ENCODE assay signal across 8 cellular contexts in genomic region chr16:89711601-89712475, GRCh38. TPM values are rescaled to one million over a fixed set of nuclear protein-coding genes. Genes with fewer than 3 reads are reported as not detected.
A peak's percentile ranks its signal among the peaks of the same experiment; 100 is the strongest.
DNase-seq lines count a peak whose midpoint lies in the region; TF ChIP-seq lines count a peak whose summit lies in the region.

No MANE protein-coding gene starts in this region.

- peak overlapping the region; percentile 64 for H3K4me3 Mint-ChIP-seq in dendritic cell treated with granulocyte-macrophage colony-stimulating factor and Interleukin-4, amounts not matched to agents 40 ng/mL and 50 ng/mL, for 4 days

- TF ChIP-seq EP300 in suprapubic skin (IDR thresholded peaks at IDR 0.05): no peak

- peak overlapping the region; percentile 71 for H3K4me3 ChIP-seq in MM.1S (ENCODE audit: low read length)
- peak overlapping the region; percentile 57 for H3K4me3 ChIP-seq in mesodermal cell (ENCODE audit: extremely low read depth, insufficient read depth, low read length, poor library complexity, severe bottlenecking)
- peak overlapping the region; percentile 41 for H3K4me3 ChIP-seq in suprapubic skin

- no peaks in the 10 kb centered on the region for H3K4me1 ChIP-seq in MM.1S (ENCODE audit: low read length)
- no peaks in the 10 kb centered on the region for H3K4me1 ChIP-seq in mesodermal cell (ENCODE audit: control insufficient read depth, insufficient read depth, low read length, poor library complexity, severe bottlenecking)
- peaks cover 20% of the 10 kb centered on the region for H3K4me1 ChIP-seq in suprapubic skin

- no peaks in the 10 kb centered on the region for H3K9me3 ChIP-seq in MM.1S (replicated peaks; ENCODE audit: insufficient read depth, low read length)
- no peaks in the 10 kb centered on the region for H3K9me3 ChIP-seq in mesodermal cell (ENCODE audit: control insufficient read depth, low read length)
- H3K9me3 ChIP-seq in suprapubic skin: no peaks in the 10 kb centered on the region

- H3K9ac ChIP-seq in MM.1S (ENCODE audit: low read length): peak overlapping the region; percentile 70

- no peaks in the 10 kb centered on the region for H3K27me3 ChIP-seq in MM.1S (replicated peaks; ENCODE audit: insufficient read depth, low read length)
- H3K27me3 ChIP-seq in suprapubic skin: no peaks in the 10 kb centered on the region

- H3K9me2 ChIP-seq in MM.1S (replicated peaks; ENCODE audit: insufficient read depth, low read length): no peaks in the 10 kb centered on the region

- H3F3A ChIP-seq in MM.1S (ENCODE audit: insufficient read depth, low read length): no peaks in the 10 kb centered on the region

- peaks cover 37% of the 10 kb centered on the region for H3K4me1 Mint-ChIP-seq in dendritic cell treated with granulocyte-macrophage colony-stimulating factor and Interleukin-4, amounts not matched to agents 40 ng/mL and 50 ng/mL, for 4 days (ENCODE audit: low read depth)

- intact Hi-C loops in dendritic cell treated with granulocyte-macrophage colony-stimulating factor and Interleukin-4, amounts not matched to agents 40 ng/mL and 50 ng/mL, for 4 days (cut with micrococcal nuclease): no loop called here

- DNase-seq in NCI-H1417 (lab: John Stamatoyannopoulos, UW) (peak in 2 of 3 experiments; percentile 44 to 65), NCI-H1417 treated with DMSO at 0.1 percent for 48 hours (lab: John Stamatoyannopoulos, UW) (no peak), MM.1S (peak; percentile 44), suprapubic skin (ENCODE audit: low spot score in 2 of 2) (no peak), NCI-H345 (lab: John Stamatoyannopoulos, UW) (no peak)
- DNase-seq in activated CD4-positive, alpha-beta T cell treated with anti-CD3 and anti-CD28 coated beads for 1 hour: peak; percentile 54

- no peak overlapping the region for H3K27ac ChIP-seq in MM.1S (ENCODE audit: low read length)
- H3K27ac ChIP-seq in mesodermal cell (ENCODE audit: low read depth, low read length, severe bottlenecking): no peak overlapping the region
- no peak overlapping the region for H3K27ac ChIP-seq in suprapubic skin

- peak overlapping the region; percentile 63 for H3K4me2 ChIP-seq in MM.1S (ENCODE audit: low read depth, low read length)

- TF ChIP-seq POLR2A in suprapubic skin (IDR thresholded peaks at IDR 0.05): no peak

- H3K27ac Mint-ChIP-seq in dendritic cell treated with granulocyte-macrophage colony-stimulating factor and Interleukin-4, amounts not matched to agents 40 ng/mL and 50 ng/mL, for 4 days: no peak overlapping the region

- peaks cover 4% of the 10 kb centered on the region; the same call in 1 of the 2 replicates for H3K79me2 ChIP-seq in MM.1S (ENCODE audit: low read length)

- 5 to 8% methylated on average over 35 to 45 of the region's 60 CpGs for WGBS in mesodermal cell (ENCODE audit: insufficient coverage in 2 of 2), 2 experiments
- 5% methylated on average over 12 of the region's 60 CpGs for WGBS in suprapubic skin

- H4K20me1 ChIP-seq in MM.1S (ENCODE audit: insufficient read depth, low read length): no peaks in the 10 kb centered on the region

- peaks cover 65% of the 10 kb centered on the region for H3K36me3 Mint-ChIP-seq in dendritic cell treated with granulocyte-macrophage colony-stimulating factor and Interleukin-4, amounts not matched to agents 40 ng/mL and 50 ng/mL, for 4 days (ENCODE audit: low read depth)

- H2AFZ ChIP-seq in MM.1S (ENCODE audit: low read length): peak overlapping the region; percentile 19; the same call in 1 of the 2 replicates

- TF ChIP-seq CTCF in MM.1S (IDR thresholded peaks at IDR 0.05; ENCODE audit: low read length): no peak
- TF ChIP-seq CTCF in suprapubic skin (IDR thresholded peaks at IDR 0.05): no peak

- H3K36me3 ChIP-seq in MM.1S (replicated peaks; ENCODE audit: insufficient read depth, low read length) (no peaks in the 10 kb centered on the region), mesodermal cell (ENCODE audit: control insufficient read depth, insufficient read depth, low read length) (no peaks in the 10 kb centered on the region), suprapubic skin (no peaks in the 10 kb centered on the region)

- no peaks in the 10 kb centered on the region for H3K9me3 Mint-ChIP-seq in dendritic cell treated with granulocyte-macrophage colony-stimulating factor and Interleukin-4, amounts not matched to agents 40 ng/mL and 50 ng/mL, for 4 days

- H3K27me3 Mint-ChIP-seq in dendritic cell treated with granulocyte-macrophage colony-stimulating factor and Interleukin-4, amounts not matched to agents 40 ng/mL and 50 ng/mL, for 4 days: peaks cover 13% of the 10 kb centered on the region

RNA-seq across cellular contexts. Expression of gene VPS9D1, which starts 8.9 kb away (rescaled TPM):
- 8.0 TPM for polyA plus RNA-seq in mesodermal cell (2013, experiment 1 of 2)
- polyA plus RNA-seq in mesodermal cell (2013, experiment 2 of 2): 10.1 TPM
- total RNA-seq in suprapubic skin: 10 to 100 TPM in 3 of 4 donors, 1 to 10 TPM in 1; 9.1 to 13.5 (median 10.2) TPM

RNA-seq across cellular contexts. Expression of gene ZNF276, which starts 9.5 kb away (rescaled TPM):
- polyA plus RNA-seq in mesodermal cell (2013, experiment 1 of 2): 13.0 TPM
- polyA plus RNA-seq in mesodermal cell (2013, experiment 2 of 2): 11.3 TPM
- total RNA-seq in suprapubic skin: 100 to 1,000 TPM in 1 of 4 donors, 10 to 100 TPM in 3; 39.8 to 106 (median 46.0) TPM

RNA-seq across cellular contexts. Expression of gene SPATA2L, which starts 10.3 kb away (rescaled TPM):
- polyA plus RNA-seq in mesodermal cell (2013, experiment 1 of 2): 7.3 TPM
- polyA plus RNA-seq in mesodermal cell (2013, experiment 2 of 2): 5.8 TPM
- total RNA-seq in suprapubic skin: 10 to 100 TPM; 14.1 to 32.3 (median 21.5) TPM

RNA-seq across cellular contexts. Expression of gene CDK10, which starts 25.3 kb away (rescaled TPM):
- 74.6 TPM for polyA plus RNA-seq in mesodermal cell (2013, experiment 1 of 2)
- polyA plus RNA-seq in mesodermal cell (2013, experiment 2 of 2): 50.6 TPM
- total RNA-seq in suprapubic skin: 100 to 1,000 TPM in 1 of 4 donors, 10 to 100 TPM in 3; 42.8 to 118 (median 55.0) TPM

RNA-seq across cellular contexts. Expression of gene SPATA33, which starts 54.2 kb away (rescaled TPM):
- polyA plus RNA-seq in mesodermal cell (2013, experiment 1 of 2): 11.8 TPM
- polyA plus RNA-seq in mesodermal cell (2013, experiment 2 of 2): 8.7 TPM
- total RNA-seq in suprapubic skin: 1 to 10 TPM; 3.2 to 9.7 (median 4.4) TPM

Comparison
In these comparisons a context has a peak if more than half of its experiments do, and no peak if none do; other contexts are left out.
1. DNase-seq: peak in NCI-H1417 (2 of 3), MM.1S (single experiment) and activated CD4-positive, alpha-beta T cell treated with anti-CD3 and anti-CD28 coated beads for 1 hour (single experiment); none in NCI-H1417 treated with DMSO at 0.1 percent for 48 hours (single experiment), suprapubic skin (0 of 2) and NCI-H345 (single experiment).
2. Peak in every context shown above with its lines, with median percentiles within 50 percentile points of each other: H3K4me3 ChIP-seq.